ENCODE assay signal across 38 cellular contexts in the genomic region with DNA sequence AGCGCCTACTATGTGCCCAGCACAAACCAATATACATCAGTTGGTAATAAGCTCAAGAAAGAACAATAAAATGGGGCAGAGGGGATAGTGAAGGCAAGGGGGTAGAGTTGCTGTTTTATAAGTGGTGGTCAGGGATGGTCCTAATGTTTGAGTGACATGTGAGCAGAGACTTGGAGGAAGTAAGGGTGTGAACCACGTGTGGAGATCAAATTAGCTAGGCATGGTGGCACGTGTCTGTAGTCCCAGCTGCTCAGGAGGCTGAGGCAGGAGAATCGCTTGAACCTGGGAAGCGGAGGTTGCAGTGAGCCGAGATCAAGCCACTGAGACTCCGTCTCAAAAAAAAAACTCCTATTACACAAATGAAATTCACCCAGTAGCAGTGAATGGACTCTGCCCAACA. TPM values are rescaled to one million over a fixed set of nuclear protein-coding genes. Genes with fewer than 3 reads are reported as not detected.
"Had no signal": no experiment of that assay in that cellular context is flagged by ENCODE, and none has a peak within 500 bp of the region (broad histone marks: within the 10 kb centered on the region; RNA-seq: fewer than 3 reads in every experiment).

No MANE protein-coding gene starts in this region.

- H3K36me3 Mint-ChIP-seq: activated CD4-positive, alpha-beta memory T cell treated with anti-CD3 and anti-CD28 coated beads for 36 hours; activated naive CD4-positive, alpha-beta T cell treated with anti-CD3 and anti-CD28 coated beads, Interleukin-2, amount 50 U/mL, for 72 hours; activated naive CD8-positive, alpha-beta T cell treated with anti-CD3 and anti-CD28 coated beads for 36 hours had no signal

- H3K4me1 ChIP-seq: adrenal gland, body of pancreas, breast epithelium had no signal

- H3K9me3 Mint-ChIP-seq: activated B cell treated with CpG ODN at 0.5 μM for 24 hours; activated CD4-positive, alpha-beta memory T cell treated with anti-CD3 and anti-CD28 coated beads for 36 hours; activated CD4-positive, alpha-beta T cell treated with anti-CD3 and anti-CD28 coated beads, Interleukin-2, amount 10 ng/mL, durations not matched to agents 24 days and 14 days; activated CD8-positive, alpha-beta T cell treated with anti-CD3 and anti-CD28 coated beads for 36 hours; activated naive CD4-positive, alpha-beta T cell treated with anti-CD3 and anti-CD28 coated beads for 36 hours; activated naive CD4-positive, alpha-beta T cell treated with anti-CD3 and anti-CD28 coated beads, Interleukin-2, amount 50 U/mL, for 72 hours; activated naive CD8-positive, alpha-beta T cell treated with anti-CD3 and anti-CD28 coated beads for 36 hours; activated T-cell treated with anti-CD3 and anti-CD28 coated beads, Interleukin-2, amount 50 U/mL, for 4 hours; activated T-cell treated with anti-CD3 and anti-CD28 coated beads, Interleukin-2, amount 50 U/mL, for 72 hours; activated T-helper 1 cell treated with anti-CD3 and anti-CD28 coated beads, Interleukin-12 subunit alpha, Interleukin-12 subunit beta, Interleukin-2, Interleukin-4 antibody, amounts not matched to agents 30 ng/mL and 10 ng/mL and 1 ng/mL, durations not matched to agents 14 hours and 24 hours and 36 hours; activated T-helper 17 cell treated with anti-CD3 and anti-CD28 coated beads, Interleukin-2, amount 50 U/mL, for 72 hours; T-helper 1 cell treated with Interleukin-12 subunit alpha and Interleukin-12 subunit beta and Interleukin-4 antibody, amounts not matched to agents 30 μg/mL and 1 μg/mL, for 36 hours; T-helper 2 cell treated with Interferon-gamma antibody and Interleukin-4, amounts not matched to agents 5 μg/mL and 100 μg/mL, for 36 hours had no signal

- H3K4me1 Mint-ChIP-seq: activated B cell treated with CpG ODN at 0.5 μM for 24 hours; activated CD4-positive, alpha-beta T cell treated with anti-CD3 and anti-CD28 coated beads, Interleukin-2, amount 10 ng/mL, durations not matched to agents 24 days and 14 days; activated naive CD8-positive, alpha-beta T cell treated with anti-CD3 and anti-CD28 coated beads for 36 hours; activated T-helper 17 cell treated with anti-CD3 and anti-CD28 coated beads, Interleukin-2, amount 50 U/mL, for 72 hours had no signal

- H3K4me3 ChIP-seq: adrenal gland, body of pancreas, breast epithelium had no signal

- H3K36me3 ChIP-seq: adrenal gland, brain microvascular endothelial cell, breast epithelium had no signal

- FAIRE-seq: astrocyte, TTC549 had no signal

- H3K9me3 ChIP-seq: adrenal gland, body of pancreas, breast epithelium had no signal

- H3K27ac ChIP-seq: adrenal gland, body of pancreas, brain microvascular endothelial cell, VCaP had no signal

- DNase-seq: activated B cell treated with CpG ODN at 0.5 μM for 24 hours; activated CD4-positive, alpha-beta memory T cell treated with anti-CD3 and anti-CD28 coated beads for 36 hours; activated CD4-positive, alpha-beta T cell treated with anti-CD3 and anti-CD28 coated beads for 4 hours; activated CD4-positive, alpha-beta T cell treated with anti-CD3 and anti-CD28 coated beads, Interleukin-2, amount 10 ng/mL, durations not matched to agents 24 days and 14 days; activated CD4-positive, alpha-beta T cell treated with anti-CD3 and anti-CD28 coated beads, Interleukin-2, amount 50 U/mL, for 1 hour; activated CD4-positive, alpha-beta T cell treated with anti-CD3 and anti-CD28 coated beads, Interleukin-2, amount 50 U/mL, for 4 hours; activated CD4-positive, CD25-positive, alpha-beta regulatory T cell treated with anti-CD3 and anti-CD28 coated beads, Interleukin-2, amount 50 U/mL, for 72 hours; activated CD8-positive, alpha-beta memory T cell treated with anti-CD3 and anti-CD28 coated beads, Interleukin-2, amount 50 U/mL, for 4 hours; activated CD8-positive, alpha-beta T cell treated with anti-CD3 and anti-CD28 coated beads for 36 hours; activated effector memory CD4-positive, alpha-beta T cell treated with anti-CD3 and anti-CD28 coated beads, Interleukin-2, amount 50 U/mL, for 16 hours; activated gamma-delta T cell treated with Interleukin-2 at 50 U/mL for 16 hours; activated naive CD4-positive, alpha-beta T cell; activated naive CD4-positive, alpha-beta T cell treated with anti-CD3 and anti-CD28 coated beads for 36 hours; activated naive CD4-positive, alpha-beta T cell treated with anti-CD3 and anti-CD28 coated beads, Interleukin-2, amount 50 U/mL, for 16 hours; activated naive CD8-positive, alpha-beta T cell treated with anti-CD3 and anti-CD28 coated beads for 36 hours; activated T-cell treated with anti-CD3 and anti-CD28 coated beads for 4 hours; activated T-cell treated with anti-CD3 and anti-CD28 coated beads, Interleukin-2, amount 50 U/mL, for 1 hour; activated T-cell treated with anti-CD3 and anti-CD28 coated beads, Interleukin-2, amount 50 U/mL, for 4 hours; activated T-cell treated with anti-CD3 and anti-CD28 coated beads, Interleukin-2, amount 50 U/mL, for 72 hours; adrenal gland; amniotic stem cell; aorta; body of pancreas; brain microvascular endothelial cell; central memory CD4-positive, alpha-beta T cell; T-helper 1 cell; T-helper 2 cell; T-helper 9 cell had no signal

- H3K27me3 ChIP-seq: body of pancreas, brain microvascular endothelial cell, breast epithelium had no signal

- H3K27me3 Mint-ChIP-seq: activated CD4-positive, alpha-beta T cell treated with anti-CD3 and anti-CD28 coated beads, Interleukin-2, amount 10 ng/mL, durations not matched to agents 24 days and 14 days had no signal

- H3K27ac Mint-ChIP-seq: activated B cell treated with CpG ODN at 0.5 μM for 24 hours; activated CD4-positive, alpha-beta memory T cell treated with anti-CD3 and anti-CD28 coated beads for 36 hours; activated CD4-positive, alpha-beta T cell treated with anti-CD3 and anti-CD28 coated beads, Interleukin-2, amount 10 ng/mL, durations not matched to agents 24 days and 14 days; activated CD8-positive, alpha-beta T cell treated with anti-CD3 and anti-CD28 coated beads for 36 hours; activated naive CD4-positive, alpha-beta T cell treated with anti-CD3 and anti-CD28 coated beads for 36 hours; activated naive CD4-positive, alpha-beta T cell treated with anti-CD3 and anti-CD28 coated beads, Interleukin-2, amount 50 U/mL, for 72 hours; activated naive CD8-positive, alpha-beta T cell treated with anti-CD3 and anti-CD28 coated beads for 36 hours; activated T-cell treated with anti-CD3 and anti-CD28 coated beads, Interleukin-2, amount 50 U/mL, for 72 hours; activated T-helper 1 cell treated with anti-CD3 and anti-CD28 coated beads, Interleukin-12 subunit alpha, Interleukin-12 subunit beta, Interleukin-2, Interleukin-4 antibody, amounts not matched to agents 30 ng/mL and 10 ng/mL and 1 ng/mL, durations not matched to agents 14 hours and 24 hours and 36 hours; activated T-helper 17 cell treated with anti-CD3 and anti-CD28 coated beads, Interleukin-2, amount 50 U/mL, for 72 hours; T-helper 1 cell treated with Interleukin-12 subunit alpha and Interleukin-12 subunit beta and Interleukin-4 antibody, amounts not matched to agents 30 μg/mL and 1 μg/mL, for 36 hours; T-helper 2 cell treated with Interferon-gamma antibody and Interleukin-4, amounts not matched to agents 5 μg/mL and 100 μg/mL, for 36 hours had no signal

- H3K4me3 Mint-ChIP-seq: activated B cell treated with CpG ODN at 0.5 μM for 24 hours; activated CD4-positive, alpha-beta memory T cell treated with anti-CD3 and anti-CD28 coated beads for 36 hours; activated CD4-positive, alpha-beta T cell treated with anti-CD3 and anti-CD28 coated beads, Interleukin-2, amount 10 ng/mL, durations not matched to agents 24 days and 14 days; activated CD8-positive, alpha-beta T cell treated with anti-CD3 and anti-CD28 coated beads for 36 hours; activated naive CD4-positive, alpha-beta T cell treated with anti-CD3 and anti-CD28 coated beads for 36 hours; activated naive CD8-positive, alpha-beta T cell treated with anti-CD3 and anti-CD28 coated beads for 36 hours; activated T-cell treated with anti-CD3 and anti-CD28 coated beads, Interleukin-2, amount 50 U/mL, for 4 hours; activated T-cell treated with anti-CD3 and anti-CD28 coated beads, Interleukin-2, amount 50 U/mL, for 72 hours; activated T-helper 1 cell treated with anti-CD3 and anti-CD28 coated beads, Interleukin-12 subunit alpha, Interleukin-12 subunit beta, Interleukin-2, Interleukin-4 antibody, amounts not matched to agents 30 ng/mL and 10 ng/mL and 1 ng/mL, durations not matched to agents 14 hours and 24 hours and 36 hours; activated T-helper 17 cell treated with anti-CD3 and anti-CD28 coated beads, Interleukin-2, amount 50 U/mL, for 72 hours; T-helper 1 cell treated with Interleukin-12 subunit alpha and Interleukin-12 subunit beta and Interleukin-4 antibody, amounts not matched to agents 30 μg/mL and 1 μg/mL, for 36 hours; T-helper 2 cell treated with Interferon-gamma antibody and Interleukin-4, amounts not matched to agents 5 μg/mL and 100 μg/mL, for 36 hours had no signal

- ATAC-seq: activated CD8-positive, alpha-beta T cell treated with anti-CD3 and anti-CD28 coated beads for 36 hours; activated naive CD4-positive, alpha-beta T cell treated with anti-CD3 and anti-CD28 coated beads, Interleukin-2, amount 50 U/mL, for 72 hours; activated T-cell treated with anti-CD3 and anti-CD28 coated beads, Interleukin-2, amount 50 U/mL, for 4 hours; activated T-cell treated with anti-CD3 and anti-CD28 coated beads, Interleukin-2, amount 50 U/mL, for 72 hours; activated T-helper 17 cell treated with anti-CD3 and anti-CD28 coated beads, Interleukin-2, amount 50 U/mL, for 72 hours; body of pancreas had no signal

RNA-seq across cellular contexts. Expression of a gene that starts 56.5 kb away (rescaled TPM):
- total RNA-seq: activated CD4-positive, alpha-beta memory T cell treated with anti-CD3 and anti-CD28 coated beads for 36 hours; activated CD4-positive, alpha-beta T cell treated with anti-CD3 and anti-CD28 coated beads, Interleukin-2, amount 10 ng/mL, durations not matched to agents 24 days and 14 days; activated CD8-positive, alpha-beta memory T cell treated with anti-CD3 and anti-CD28 coated beads for 36 hours; activated CD8-positive, alpha-beta T cell treated with anti-CD3 and anti-CD28 coated beads for 36 hours; activated naive CD4-positive, alpha-beta T cell treated with anti-CD3 and anti-CD28 coated beads for 36 hours; activated naive CD4-positive, alpha-beta T cell treated with anti-CD3 and anti-CD28 coated beads, Interleukin-2, amount 50 U/mL, for 72 hours; activated naive CD8-positive, alpha-beta T cell treated with anti-CD3 and anti-CD28 coated beads for 36 hours; activated T-cell treated with anti-CD3 and anti-CD28 coated beads, Interleukin-2, amount 50 U/mL, for 4 hours; activated T-cell treated with anti-CD3 and anti-CD28 coated beads, Interleukin-2, amount 50 U/mL, for 72 hours; activated T-helper 1 cell treated with anti-CD3 and anti-CD28 coated beads, Interleukin-12 subunit alpha, Interleukin-12 subunit beta, Interleukin-2, Interleukin-4 antibody, amounts not matched to agents 30 ng/mL and 10 ng/mL and 1 ng/mL, durations not matched to agents 14 hours and 24 hours and 36 hours; activated T-helper 17 cell treated with anti-CD3 and anti-CD28 coated beads, Interleukin-2, amount 50 U/mL, for 72 hours; astrocyte had no signal
- polyA plus RNA-seq: aorta had no signal
